23 cellular contexts compared by ENCODE assay signal in genomic region chr4:54741161-54741560, GRCh38.
"Had no signal": no experiment of that assay in that cellular context is flagged by ENCODE, and none has a peak within 500 bp of the region (broad histone marks: within the 10 kb centered on the region; RNA-seq: fewer than 3 reads in every experiment).

No MANE protein-coding gene starts in this region.

- H3K9me3 ChIP-seq: upper lobe of left lung had no signal

- H3K27ac Mint-ChIP-seq: activated CD8-positive, alpha-beta T cell treated with anti-CD3 and anti-CD28 coated beads, Interleukin-2, amount 10 ng/mL, durations not matched to agents 7 days and 5 days; activated T-helper 1 cell treated with anti-CD3 and anti-CD28 coated beads, Interleukin-12 subunit alpha, Interleukin-12 subunit beta, Interleukin-2, Interleukin-4 antibody, amounts not matched to agents 30 ng/mL and 10 ng/mL and 1 ng/mL, durations not matched to agents 14 hours and 24 hours and 36 hours; immature natural killer cell; natural killer cell treated with Interleukin-12 subunit alpha and Interleukin-12 subunit beta and Interleukin-15 and Interleukin-18, amount 100 ng/mL, for 72 hours; stimulated activated naive B cell treated with anti-CD40 and anti-IgM and Interleukin-4, amounts not matched to agents 10 μg/mL and 1 μg/mL and 100 μg/mL, for 72 hours had no signal

- H3K4me1 ChIP-seq: parathyroid adenoma, upper lobe of left lung had no signal

- DNase-seq: activated CD4-positive, alpha-beta T cell treated with anti-CD3 and anti-CD28 coated beads for 1 hour; activated CD4-positive, alpha-beta T cell treated with anti-CD3 and anti-CD28 coated beads, Interleukin-2, amount 50 U/mL, for 1 hour; activated CD8-positive, alpha-beta T cell treated with anti-CD3 and anti-CD28 coated beads, Interleukin-2, amount 10 ng/mL, durations not matched to agents 7 days and 5 days; activated gamma-delta T cell; activated naive CD4-positive, alpha-beta T cell treated with anti-CD3 and anti-CD28 coated beads, Interleukin-2, amount 50 U/mL, for 16 hours; aorta; brain microvascular endothelial cell; erythroblast; foreskin fibroblast; immature natural killer cell; left ventricle myocardium superior; mammary epithelial cell; small intestine; stimulated activated CD4-positive, alpha-beta T cell treated with anti-CD3 and anti-CD28 coated beads, Interleukin-2, amount 100 ng/mL, for 24 hours; stimulated activated naive B cell treated with anti-CD40 and anti-IgM and Interleukin-4, amounts not matched to agents 10 μg/mL and 1 μg/mL and 100 μg/mL, for 72 hours; upper lobe of left lung; WERI-Rb-1 had no signal

- H3K4me1 Mint-ChIP-seq: central memory CD8-positive, alpha-beta T cell had no signal

- H3K27me3 ChIP-seq: brain microvascular endothelial cell, upper lobe of left lung had no signal

- H3K9ac ChIP-seq: parathyroid adenoma had no signal

- H3K4me3 ChIP-seq: SK-N-MC, upper lobe of left lung had no signal

- ATAC-seq: activated CD8-positive, alpha-beta T cell treated with anti-CD3 and anti-CD28 coated beads, Interleukin-2, amount 10 ng/mL, durations not matched to agents 7 days and 5 days; left ventricle myocardium superior; natural killer cell treated with Interleukin-12 subunit alpha and Interleukin-12 subunit beta and Interleukin-15 and Interleukin-18, amount 100 ng/mL, for 72 hours; sciatic nerve; stimulated activated naive B cell treated with anti-CD40 and anti-IgM and Interleukin-4, amounts not matched to agents 10 μg/mL and 1 μg/mL and 100 μg/mL, for 72 hours had no signal

- H3K27ac ChIP-seq: brain microvascular endothelial cell, parathyroid adenoma, SK-N-MC, upper lobe of left lung, WERI-Rb-1 had no signal

- H3K79me2 ChIP-seq: parathyroid adenoma had no signal

- H3K27me3 Mint-ChIP-seq: central memory CD8-positive, alpha-beta T cell; stimulated activated naive B cell treated with anti-CD40 and anti-IgM and Interleukin-4, amounts not matched to agents 10 μg/mL and 1 μg/mL and 100 μg/mL, for 72 hours had no signal

- H3K36me3 ChIP-seq: upper lobe of left lung, WERI-Rb-1 had no signal

- H2AFZ ChIP-seq: parathyroid adenoma had no signal

- H3K4me3 Mint-ChIP-seq: activated CD8-positive, alpha-beta T cell treated with anti-CD3 and anti-CD28 coated beads, Interleukin-2, amount 10 ng/mL, durations not matched to agents 7 days and 5 days; activated T-helper 1 cell treated with anti-CD3 and anti-CD28 coated beads, Interleukin-12 subunit alpha, Interleukin-12 subunit beta, Interleukin-2, Interleukin-4 antibody, amounts not matched to agents 30 ng/mL and 10 ng/mL and 1 ng/mL, durations not matched to agents 14 hours and 24 hours and 36 hours; central memory CD8-positive, alpha-beta T cell; immature natural killer cell; natural killer cell treated with Interleukin-12 subunit alpha and Interleukin-12 subunit beta and Interleukin-15 and Interleukin-18, amount 100 ng/mL, for 72 hours; stimulated activated naive B cell treated with anti-CD40 and anti-IgM and Interleukin-4, amounts not matched to agents 10 μg/mL and 1 μg/mL and 100 μg/mL, for 72 hours had no signal
